Comparison of ENCODE assay signal across 20 cellular contexts in genomic region chrX:31178064-31178768, GRCh38.
DNase-seq lines count a peak whose midpoint lies in the region; ATAC-seq and TF ChIP-seq lines count a peak whose summit lies in the region.
"Had no signal": no experiment of that assay in that cellular context is flagged by ENCODE, and none has a peak within 500 bp of the region (broad histone marks: within the 10 kb centered on the region; RNA-seq: fewer than 3 reads in every experiment).

No MANE protein-coding gene starts in this region.

- peaks cover 11% of the 10 kb centered on the region for H3K36me3 ChIP-seq in SJCRH30
- H3K36me3 ChIP-seq: colonic mucosa, right atrium auricular region had no signal

- H3K9me3 Mint-ChIP-seq in activated CD4-positive, alpha-beta T cell treated with anti-CD3 and anti-CD28 coated beads for 36 hours (ENCODE audit: low read depth) = no peaks in the 10 kb centered on the region
- no peaks in the 10 kb centered on the region for H3K9me3 Mint-ChIP-seq in activated CD4-positive, alpha-beta T cell treated with anti-CD3 and anti-CD28 coated beads, Interleukin-2, amount 10 ng/mL, durations not matched to agents 24 days and 14 days
- H3K9me3 Mint-ChIP-seq in activated CD4-positive, alpha-beta memory T cell treated with anti-CD3 and anti-CD28 coated beads for 36 hours = no peaks in the 10 kb centered on the region
- H3K9me3 Mint-ChIP-seq: memory B cell had no signal

- no peaks in the 10 kb centered on the region for H3K9me3 ChIP-seq in SJCRH30 (replicated peaks)
- H3K9me3 ChIP-seq: colonic mucosa, right atrium auricular region, tibial artery had no signal

- no peak overlapping the region for H3K27ac Mint-ChIP-seq in activated CD4-positive, alpha-beta T cell treated with anti-CD3 and anti-CD28 coated beads for 36 hours
- H3K27ac Mint-ChIP-seq in activated CD4-positive, alpha-beta T cell treated with anti-CD3 and anti-CD28 coated beads, Interleukin-2, amount 10 ng/mL, durations not matched to agents 24 days and 14 days = no peak overlapping the region
- H3K27ac Mint-ChIP-seq in activated CD4-positive, alpha-beta memory T cell treated with anti-CD3 and anti-CD28 coated beads for 36 hours = no peak overlapping the region
- H3K27ac Mint-ChIP-seq: memory B cell had no signal

- CTCF ChIA-PET in activated CD4-positive, alpha-beta T cell treated with anti-CD3 and anti-CD28 coated beads for 36 hours (lab: Charles Lee) = interaction anchor here (0.6 kb wide), 1 partner anchor 12 kb away, joined by 3 read pairs; no protein-coding TSS in a partner anchor
- CTCF ChIA-PET in activated CD4-positive, alpha-beta memory T cell treated with anti-CD3 and anti-CD28 coated beads for 36 hours (lab: Charles Lee) = no interaction called here

- POLR2A ChIA-PET in activated CD4-positive, alpha-beta T cell treated with anti-CD3 and anti-CD28 coated beads for 36 hours (lab: Charles Lee) = no interaction called here
- POLR2A ChIA-PET in activated CD4-positive, alpha-beta memory T cell treated with anti-CD3 and anti-CD28 coated beads for 36 hours (lab: Charles Lee) = no interaction called here

- no peak for TF ChIP-seq CTCF in GM20000 (IDR thresholded peaks at IDR 0.05; ENCODE audit: extremely low read depth, missing control alignments)

- no peaks in the 10 kb centered on the region for H3K27me3 ChIP-seq in SJCRH30
- H3K27me3 ChIP-seq: colonic mucosa, right atrium auricular region, tibial artery had no signal

- H3K4me1 Mint-ChIP-seq in activated CD4-positive, alpha-beta T cell treated with anti-CD3 and anti-CD28 coated beads for 36 hours = peaks cover 6% of the 10 kb centered on the region
- H3K4me1 Mint-ChIP-seq in activated CD4-positive, alpha-beta T cell treated with anti-CD3 and anti-CD28 coated beads, Interleukin-2, amount 10 ng/mL, durations not matched to agents 24 days and 14 days = peaks cover 4% of the 10 kb centered on the region
- peaks cover 6% of the 10 kb centered on the region for H3K4me1 Mint-ChIP-seq in activated CD4-positive, alpha-beta memory T cell treated with anti-CD3 and anti-CD28 coated beads for 36 hours (ENCODE audit: low read depth)
- H3K4me1 Mint-ChIP-seq: memory B cell had no signal

- H3K36me3 Mint-ChIP-seq in activated CD4-positive, alpha-beta T cell treated with anti-CD3 and anti-CD28 coated beads for 36 hours (ENCODE audit: low read depth) = no peaks in the 10 kb centered on the region
- H3K36me3 Mint-ChIP-seq in activated CD4-positive, alpha-beta T cell treated with anti-CD3 and anti-CD28 coated beads, Interleukin-2, amount 10 ng/mL, durations not matched to agents 24 days and 14 days (ENCODE audit: low read depth) = no peaks in the 10 kb centered on the region
- no peaks in the 10 kb centered on the region for H3K36me3 Mint-ChIP-seq in activated CD4-positive, alpha-beta memory T cell treated with anti-CD3 and anti-CD28 coated beads for 36 hours

- intact Hi-C loops in activated CD4-positive, alpha-beta T cell treated with anti-CD3 and anti-CD28 coated beads for 36 hours (cut with DNase I, micrococcal nuclease) = no loop called here
- intact Hi-C loops in activated CD4-positive, alpha-beta T cell treated with anti-CD3 and anti-CD28 coated beads, Interleukin-2, amount 10 ng/mL, durations not matched to agents 24 days and 14 days (cut with micrococcal nuclease) = no loop called here
- intact Hi-C loops in activated CD4-positive, alpha-beta memory T cell treated with anti-CD3 and anti-CD28 coated beads for 36 hours (cut with micrococcal nuclease) = loop anchor here (1.0 kb wide), 1 partner anchor 121 kb away; no protein-coding TSS in a partner anchor

- H3K4me1 ChIP-seq in SJCRH30 = no peaks in the 10 kb centered on the region
- H3K4me1 ChIP-seq: colonic mucosa, right atrium auricular region had no signal

- peak; percentile 47 for ATAC-seq in activated CD4-positive, alpha-beta T cell treated with anti-CD3 and anti-CD28 coated beads for 36 hours
- ATAC-seq in HG02642 (IDR thresholded peaks at IDR 0.05; ENCODE audit: poor library complexity, unreplicated experiment) = peak; percentile 82
- peak; percentile 49 for ATAC-seq in HG03457 (IDR thresholded peaks at IDR 0.05; ENCODE audit: unreplicated experiment)

- H3K4me3 Mint-ChIP-seq in activated CD4-positive, alpha-beta T cell treated with anti-CD3 and anti-CD28 coated beads for 36 hours = no peak overlapping the region
- H3K4me3 Mint-ChIP-seq in activated CD4-positive, alpha-beta T cell treated with anti-CD3 and anti-CD28 coated beads, Interleukin-2, amount 10 ng/mL, durations not matched to agents 24 days and 14 days = no peak overlapping the region
- no peak overlapping the region for H3K4me3 Mint-ChIP-seq in activated CD4-positive, alpha-beta memory T cell treated with anti-CD3 and anti-CD28 coated beads for 36 hours
- H3K4me3 Mint-ChIP-seq: memory B cell had no signal

- no peak overlapping the region for H3K27ac ChIP-seq in SJCRH30
- H3K27ac ChIP-seq: 22Rv1, colonic mucosa, right atrium auricular region, tibial artery had no signal

- no peak overlapping the region for H3K4me3 ChIP-seq in SJCRH30
- H3K4me3 ChIP-seq: colonic mucosa, right atrium auricular region, tibial artery had no signal

- no peaks in the 10 kb centered on the region for H3K27me3 Mint-ChIP-seq in activated CD4-positive, alpha-beta T cell treated with anti-CD3 and anti-CD28 coated beads for 36 hours
- H3K27me3 Mint-ChIP-seq in activated CD4-positive, alpha-beta T cell treated with anti-CD3 and anti-CD28 coated beads, Interleukin-2, amount 10 ng/mL, durations not matched to agents 24 days and 14 days = no peaks in the 10 kb centered on the region
- no peaks in the 10 kb centered on the region for H3K27me3 Mint-ChIP-seq in activated CD4-positive, alpha-beta memory T cell treated with anti-CD3 and anti-CD28 coated beads for 36 hours
- H3K27me3 Mint-ChIP-seq: memory B cell had no signal

- DNase-seq in activated CD4-positive, alpha-beta T cell treated with anti-CD3 and anti-CD28 coated beads for 36 hours = no peak
- no peak for DNase-seq in activated CD4-positive, alpha-beta T cell treated with anti-CD3 and anti-CD28 coated beads, Interleukin-2, amount 10 ng/mL, durations not matched to agents 24 days and 14 days
- DNase-seq in activated CD4-positive, alpha-beta memory T cell treated with anti-CD3 and anti-CD28 coated beads for 36 hours = no peak
- no peak for DNase-seq in GM20000 (ENCODE audit: low spot score)
- DNase-seq in SJCRH30 = no peak
- DNase-seq in NCI-H1048 (lab: John Stamatoyannopoulos, UW) = no peak
- DNase-seq: activated CD4-positive, alpha-beta T cell treated with anti-CD3 and anti-CD28 coated beads, Interleukin-2, amount 50 U/mL, for 4 hours; amniotic stem cell; colonic mucosa; erythroblast; glutamatergic neuron; NCI-H1092 treated with DMSO at 0.1 percent for 48 hours; stimulated activated CD4-positive, alpha-beta T cell treated with anti-CD3 and anti-CD28 coated beads, Interleukin-2, amount 100 ng/mL, for 24 hours; stimulated activated CD8-positive, alpha-beta memory T cell treated with anti-CD3 and anti-CD28 coated beads, Interleukin-4, amount 100 ng/mL, for 48 hours; tibial artery had no signal
